Comparison of ENCODE assay signal across 31 cellular contexts in genomic region chr22:39547587-39547947, GRCh38. TPM values are rescaled to one million over a fixed set of nuclear protein-coding genes. Genes with fewer than 3 reads are reported as not detected.
"Had no signal": no experiment of that assay in that cellular context is flagged by ENCODE, and none has a peak within 500 bp of the region (broad histone marks: within the 10 kb centered on the region; RNA-seq: fewer than 3 reads in every experiment).

No MANE protein-coding gene starts in this region.

- H3K4me1 ChIP-seq: gastrocnemius medialis, left lung, parathyroid adenoma, right atrium auricular region, testis, tibial nerve, upper lobe of left lung had no signal

- FAIRE-seq: colon, islet of Langerhans had no signal

- H3K36me3 ChIP-seq: gastrocnemius medialis, left lung, right atrium auricular region, sigmoid colon, stomach, tibial nerve, upper lobe of left lung had no signal

- H3K9ac ChIP-seq: parathyroid adenoma had no signal

- H3K79me2 ChIP-seq: hepatocyte, parathyroid adenoma had no signal

- H3K27me3 ChIP-seq: testis had no signal

- H3K4me3 ChIP-seq: gastrocnemius medialis, hepatocyte, left lung, mucosa of descending colon, right atrium auricular region, sigmoid colon, stomach, testis, tibial nerve, upper lobe of left lung had no signal

- H3K27ac ChIP-seq: epithelial cell of prostate, gastrocnemius medialis, hepatocyte, left lung, parathyroid adenoma, right atrium auricular region, sigmoid colon, stomach, testis, tibial nerve, upper lobe of left lung had no signal

- ATAC-seq: esophagus mucosa; gastrocnemius medialis; left cardiac atrium; left lung; mucosa of descending colon; natural killer cell treated with Interleukin-12 subunit alpha and Interleukin-12 subunit beta and Interleukin-15 and Interleukin-18, amount 100 ng/mL, for 72 hours; stimulated activated effector memory CD8-positive, alpha-beta T cell treated with anti-CD3 and anti-CD28 coated beads, Interleukin-12 subunit alpha, Interleukin-12 subunit beta, amount 100 ng/mL, for 72 hours had no signal

- H3K4me3 Mint-ChIP-seq: endodermal cell; mesothelial cell of epicardium; naive B cell; natural killer cell treated with Interleukin-12 subunit alpha and Interleukin-12 subunit beta and Interleukin-15 and Interleukin-18, amount 100 ng/mL, for 72 hours; neural crest cell; stimulated activated effector memory CD8-positive, alpha-beta T cell treated with anti-CD3 and anti-CD28 coated beads, Interleukin-12 subunit alpha, Interleukin-12 subunit beta, amount 100 ng/mL, for 72 hours had no signal

- H3K9me3 ChIP-seq: gastrocnemius medialis, left lung, mucosa of descending colon, right atrium auricular region, sigmoid colon, stomach, testis, tibial nerve, upper lobe of left lung had no signal

- H3K4me2 ChIP-seq: hepatocyte had no signal

- H2AFZ ChIP-seq: hepatocyte, parathyroid adenoma had no signal

- H3K9me3 Mint-ChIP-seq: endodermal cell; mesothelial cell of epicardium; neural crest cell; stimulated activated effector memory CD8-positive, alpha-beta T cell treated with anti-CD3 and anti-CD28 coated beads, Interleukin-12 subunit alpha, Interleukin-12 subunit beta, amount 100 ng/mL, for 72 hours had no signal

- H3K36me3 Mint-ChIP-seq: mesothelial cell of epicardium; natural killer cell treated with Interleukin-12 subunit alpha and Interleukin-12 subunit beta and Interleukin-15 and Interleukin-18, amount 100 ng/mL, for 72 hours; stimulated activated effector memory CD8-positive, alpha-beta T cell treated with anti-CD3 and anti-CD28 coated beads, Interleukin-12 subunit alpha, Interleukin-12 subunit beta, amount 100 ng/mL, for 72 hours had no signal

- DNase-seq: effector CD8-positive, alpha-beta T cell; endodermal cell; gastrocnemius medialis; left cardiac atrium; left lung; naive B cell; sigmoid colon; stimulated activated CD4-positive, alpha-beta T cell treated with anti-CD3 and anti-CD28 coated beads, Interleukin-2, amount 100 ng/mL, for 24 hours; stimulated activated CD4-positive, alpha-beta T cell treated with anti-CD3 and anti-CD28 coated beads, Interleukin-4, amount 100 ng/mL, for 24 hours; stimulated activated naive CD4-positive, alpha-beta T cell treated with Interleukin-2 at 50 U/mL for 16 hours; stomach; testis; upper lobe of left lung had no signal

- H3K27ac Mint-ChIP-seq: endodermal cell; mesothelial cell of epicardium; natural killer cell treated with Interleukin-12 subunit alpha and Interleukin-12 subunit beta and Interleukin-15 and Interleukin-18, amount 100 ng/mL, for 72 hours; progenitor cell of endocrine pancreas; stimulated activated effector memory CD8-positive, alpha-beta T cell treated with anti-CD3 and anti-CD28 coated beads, Interleukin-12 subunit alpha, Interleukin-12 subunit beta, amount 100 ng/mL, for 72 hours had no signal

RNA-seq across cellular contexts. Expression of gene CACNA1I, which starts 23.0 kb away (rescaled TPM):
- total RNA-seq: gastrocnemius medialis, glomerular endothelial cell, kidney epithelial cell, lung microvascular endothelial cell, skeletal muscle tissue had no signal
